Comparison of ENCODE assay signal across 15 cellular contexts in genomic region chr10:78250313-78251040, GRCh38.
DNase-seq lines count a peak whose midpoint lies in the region; ATAC-seq lines count a peak whose summit lies in the region.
"Had no signal": no experiment of that assay in that cellular context is flagged by ENCODE, and none has a peak within 500 bp of the region (broad histone marks: within the 10 kb centered on the region; RNA-seq: fewer than 3 reads in every experiment).

No MANE protein-coding gene starts in this region.

- ATAC-seq in HG02885 (IDR thresholded peaks at IDR 0.05; ENCODE audit: poor library complexity, unreplicated experiment): no peak
- no peak for ATAC-seq in GM19023 (IDR thresholded peaks at IDR 0.05; ENCODE audit: unreplicated experiment)
- ATAC-seq: left lobe of liver had no signal

- DNase-seq in NCI-H345 (lab: John Stamatoyannopoulos, UW) (peak; percentile 3), NCI-H345 treated with DMSO at 0.1 percent for 48 hours (lab: John Stamatoyannopoulos, UW; ENCODE audit: unreplicated experiment) (no peak), MV-4-11 (lab: John Stamatoyannopoulos, UW) (peak; percentile 96), UCSD-AML1 (lab: John Stamatoyannopoulos, UW; ENCODE audit: unreplicated experiment) (peak; percentile 57), pons (ENCODE audit: low spot score) (peak; percentile 42), NCI-H146 treated with DMSO at 0.1 percent for 48 hours (lab: John Stamatoyannopoulos, UW; ENCODE audit: unreplicated experiment) (no peak)
- DNase-seq: activated B cell treated with CpG ODN at 0.5 μM for 24 hours, activated T-cell treated with anti-CD3 and anti-CD28 coated beads for 4 hours, Calu3, hypothalamus, NCI-H1436, nephron progenitor cell had no signal

Comparison
In these comparisons a context has a peak if more than half of its experiments do, and no peak if none do; other contexts are left out.
1. DNase-seq: peak in NCI-H345 (single experiment), MV-4-11 (single experiment), UCSD-AML1 (single experiment) and pons (single experiment); none in NCI-H345 treated with DMSO at 0.1 percent for 48 hours (single experiment) and NCI-H146 treated with DMSO at 0.1 percent for 48 hours (single experiment).